ENCODE assay signal across 11 cellular contexts in the genomic region with DNA sequence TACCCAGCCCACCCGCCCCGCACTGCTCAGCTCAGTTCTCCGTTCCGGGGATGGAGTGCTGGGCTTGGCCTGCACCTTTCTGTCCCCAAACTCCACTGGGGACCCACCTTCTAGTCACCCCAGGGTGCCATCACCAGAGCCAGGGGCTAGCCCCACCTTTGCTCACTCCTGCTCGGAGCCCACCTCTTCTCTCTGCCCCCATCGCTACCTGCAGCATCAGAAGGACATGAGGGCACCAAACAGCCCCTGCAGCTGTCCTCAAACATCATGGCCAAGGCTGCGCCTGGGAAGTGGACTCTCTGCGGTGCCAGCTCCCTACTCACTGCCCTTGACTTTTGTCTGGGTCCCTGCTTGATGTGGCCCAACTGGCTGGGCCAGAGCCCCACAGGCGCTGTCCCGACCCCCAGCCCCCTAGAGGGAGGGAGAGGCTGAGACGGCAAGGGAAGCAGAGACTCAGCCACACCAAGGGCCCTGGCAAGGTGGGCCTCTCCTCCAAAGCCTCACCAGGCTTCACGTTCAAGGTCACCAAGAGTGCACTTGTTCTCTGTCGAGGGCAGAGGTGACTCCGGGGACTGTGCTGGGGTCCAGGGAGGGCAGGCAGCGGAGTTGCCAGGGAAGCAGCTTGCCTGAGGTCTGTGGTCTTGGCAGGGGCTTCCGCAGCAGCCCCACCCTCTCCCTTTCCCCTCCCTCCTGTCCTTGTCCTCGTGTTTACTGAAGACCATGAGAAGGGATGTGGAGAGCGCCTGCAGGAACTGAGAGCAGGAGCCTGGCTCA. TPM values are rescaled to one million over a fixed set of nuclear protein-coding genes. Genes with fewer than 3 reads are reported as not detected.
"Had no signal": no experiment of that assay in that cellular context is flagged by ENCODE, and none has a peak within 500 bp of the region (broad histone marks: within the 10 kb centered on the region; RNA-seq: fewer than 3 reads in every experiment).

No MANE protein-coding gene starts in this region.

RNA-seq across cellular contexts. Expression of a gene that starts 13.6 kb away (rescaled TPM):
- total RNA-seq: activated CD4-positive, alpha-beta T cell treated with anti-CD3 and anti-CD28 coated beads, Interleukin-2, amount 10 ng/mL, durations not matched to agents 24 days and 14 days; activated naive CD8-positive, alpha-beta T cell treated with anti-CD3 and anti-CD28 coated beads for 36 hours; cardiac septum; epithelial cell of proximal tubule; psoas muscle; right cardiac atrium; SK-MEL-5; urinary bladder had no signal
- polyA plus RNA-seq: ovary, psoas muscle, right cardiac atrium, smooth muscle cell, urinary bladder had no signal

RNA-seq across cellular contexts. Expression of a gene that starts 41.7 kb away (rescaled TPM):
- total RNA-seq: activated CD4-positive, alpha-beta T cell treated with anti-CD3 and anti-CD28 coated beads, Interleukin-2, amount 10 ng/mL, durations not matched to agents 24 days and 14 days; activated naive CD8-positive, alpha-beta T cell treated with anti-CD3 and anti-CD28 coated beads for 36 hours; body of pancreas; cardiac septum; epithelial cell of proximal tubule; psoas muscle; right cardiac atrium; SK-MEL-5; smooth muscle cell; urinary bladder had no signal
- polyA plus RNA-seq: psoas muscle, right cardiac atrium, smooth muscle cell, urinary bladder had no signal
